Comparison of ENCODE assay signal across 15 cellular contexts in the genomic region with DNA sequence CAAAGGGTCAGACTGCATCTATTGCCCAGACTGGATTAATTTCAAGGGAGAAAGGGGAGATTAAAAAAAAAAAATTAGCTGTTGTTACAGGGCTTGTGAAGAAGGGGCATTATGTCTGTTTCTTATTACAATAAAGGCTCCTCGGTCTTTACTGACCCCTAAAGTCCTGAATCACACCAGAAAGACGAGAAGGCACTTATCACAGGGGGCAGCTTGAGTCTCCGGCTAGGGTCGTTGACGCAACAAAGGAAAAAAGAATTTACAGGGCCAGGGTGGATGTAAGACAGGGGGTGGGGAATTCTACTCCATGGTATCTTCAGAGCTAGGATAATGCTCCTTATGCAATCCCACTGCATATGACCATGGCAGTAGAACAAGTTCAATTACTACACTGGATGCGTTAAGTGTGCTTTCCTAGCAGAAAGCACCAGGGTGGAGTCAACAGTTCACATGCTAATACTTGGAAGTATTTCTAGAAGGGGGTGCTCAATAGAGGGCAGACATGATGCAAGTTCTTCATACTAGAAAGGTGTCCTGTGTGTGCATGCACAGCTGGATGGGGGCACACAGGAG. TPM values are rescaled to one million over a fixed set of nuclear protein-coding genes. Genes with fewer than 3 reads are reported as not detected.
DNase-seq lines count a peak whose midpoint lies in the region; ATAC-seq and TF ChIP-seq lines count a peak whose summit lies in the region.
"Had no signal": no experiment of that assay in that cellular context is flagged by ENCODE, and none has a peak within 500 bp of the region (broad histone marks: within the 10 kb centered on the region; RNA-seq: fewer than 3 reads in every experiment).

No MANE protein-coding gene starts in this region.

- H3K27me3 ChIP-seq in stomach smooth muscle (ENCODE audit: control insufficient read depth in 1 of 2, insufficient read depth in 2 of 2, low read length in 2 of 2): no peaks in the 10 kb centered on the region

- H3K4me1 ChIP-seq in stomach smooth muscle (ENCODE audit: control insufficient read depth, insufficient read depth, low read length): peaks cover 14% of the 10 kb centered on the region

- H3K4me1 Mint-ChIP-seq in activated naive CD4-positive, alpha-beta T cell treated with anti-CD3 and anti-CD28 coated beads, Interleukin-2, amount 50 U/mL, for 24 hours: peaks cover 64% of the 10 kb centered on the region
- H3K4me1 Mint-ChIP-seq in activated B cell treated with CpG ODN at 0.5 μM for 24 hours (peaks cover 5% of the 10 kb centered on the region), immature natural killer cell (peaks cover 22 to 52% of the 10 kb centered on the region in 2 donors)

- peak overlapping the region; percentile 80 for H3K27ac Mint-ChIP-seq in activated naive CD4-positive, alpha-beta T cell treated with anti-CD3 and anti-CD28 coated beads, Interleukin-2, amount 50 U/mL, for 24 hours
- peak overlapping the region; percentile 59 for H3K27ac Mint-ChIP-seq in activated B cell treated with CpG ODN at 0.5 μM for 24 hours
- H3K27ac Mint-ChIP-seq in immature natural killer cell: peak overlapping the region in 4 of 6 donors; percentile 22 to 76 (median 50)

- peak overlapping the region; percentile 60 for H3K27ac ChIP-seq in stomach smooth muscle (ENCODE audit: low read length)

- no peaks in the 10 kb centered on the region for H3K27me3 Mint-ChIP-seq in activated naive CD4-positive, alpha-beta T cell treated with anti-CD3 and anti-CD28 coated beads, Interleukin-2, amount 50 U/mL, for 24 hours
- no peaks in the 10 kb centered on the region for H3K27me3 Mint-ChIP-seq in activated B cell treated with CpG ODN at 0.5 μM for 24 hours
- H3K27me3 Mint-ChIP-seq in immature natural killer cell (ENCODE audit: low read depth in 3 of 3): peaks cover 2 to 3% (median 2%) of the 10 kb centered on the region in 3 donors

- no peak for DNase-seq in activated naive CD4-positive, alpha-beta T cell treated with Interleukin-2 at 50 U/mL for 16 hours
- no peak for DNase-seq in activated B cell treated with CpG ODN at 0.5 μM for 24 hours
- DNase-seq in immature natural killer cell: no peak
- DNase-seq in hypothalamus (lab: John Stamatoyannopoulos, UW): no peak
- no peak for DNase-seq in central memory CD4-positive, alpha-beta T cell
- DNase-seq: AML-193, caudate nucleus, EL, mucosa of descending colon, NCI-H226, small intestine had no signal

- POLR2A ChIA-PET in activated B cell treated with CpG ODN at 0.5 μM for 24 hours (lab: Charles Lee): interaction anchor here (1.5 to 2.2 kb wide), 3 partner anchors 8 to 13 kb away, joined by 4 to 8 read pairs (median 6); no protein-coding TSS in a partner anchor

- peaks cover 69 to 77% of the 10 kb centered on the region in 2 donors for H3K36me3 ChIP-seq in stomach smooth muscle (ENCODE audit: control insufficient read depth in 2 of 2, insufficient read depth in 2 of 2, low read length in 2 of 2)

- no peak overlapping the region for H3K9ac ChIP-seq in stomach smooth muscle (ENCODE audit: low read length in 2 of 2)

- ATAC-seq in activated B cell treated with CpG ODN at 0.5 μM for 24 hours (ENCODE audit: low read depth) (no peak), HG03039 (IDR thresholded peaks at IDR 0.05; ENCODE audit: unreplicated experiment) (no peak)
- ATAC-seq: Panc1 had no signal

- H3K9me3 ChIP-seq in stomach smooth muscle (ENCODE audit: control insufficient read depth in 2 of 2, low read length in 2 of 2): no peaks in the 10 kb centered on the region
- H3K9me3 ChIP-seq: mucosa of descending colon had no signal

- no peaks in the 10 kb centered on the region for H3K9me3 Mint-ChIP-seq in activated naive CD4-positive, alpha-beta T cell treated with anti-CD3 and anti-CD28 coated beads, Interleukin-2, amount 50 U/mL, for 24 hours
- H3K9me3 Mint-ChIP-seq in activated B cell treated with CpG ODN at 0.5 μM for 24 hours (no peaks in the 10 kb centered on the region), immature natural killer cell (no peaks in the 10 kb centered on the region)

- no peak for TF ChIP-seq CTCF in activated B cell treated with CpG ODN at 0.5 μM for 24 hours (IDR thresholded peaks at IDR 0.05)

- H3K36me3 Mint-ChIP-seq in activated naive CD4-positive, alpha-beta T cell treated with anti-CD3 and anti-CD28 coated beads, Interleukin-2, amount 50 U/mL, for 24 hours: peaks cover 28% of the 10 kb centered on the region
- H3K36me3 Mint-ChIP-seq in activated B cell treated with CpG ODN at 0.5 μM for 24 hours (ENCODE audit: low read depth) (peaks cover 92% of the 10 kb centered on the region), immature natural killer cell (peaks cover 17 to 74% (median 53%) of the 10 kb centered on the region in 3 donors)

- intact Hi-C loops in activated B cell treated with CpG ODN at 0.5 μM for 24 hours (cut with micrococcal nuclease): loop anchor here (2.0 kb wide), 1 partner anchor 15 kb away; no protein-coding TSS in a partner anchor

- peak overlapping the region; percentile 20 for H3K4me3 Mint-ChIP-seq in activated naive CD4-positive, alpha-beta T cell treated with anti-CD3 and anti-CD28 coated beads, Interleukin-2, amount 50 U/mL, for 24 hours
- no peak overlapping the region for H3K4me3 Mint-ChIP-seq in activated B cell treated with CpG ODN at 0.5 μM for 24 hours
- no peak overlapping the region for H3K4me3 Mint-ChIP-seq in immature natural killer cell

- CTCF ChIA-PET in activated B cell treated with CpG ODN at 0.5 μM for 24 hours (lab: Charles Lee): interaction anchor here (1.2 kb wide), 1 partner anchor 85 kb away, joined by 3 read pairs; no protein-coding TSS in a partner anchor

- no peak overlapping the region for H3K4me3 ChIP-seq in stomach smooth muscle (ENCODE audit: low read length in 2 of 2)
- H3K4me3 ChIP-seq: mucosa of descending colon had no signal

RNA-seq across cellular contexts. Expression of gene DDX17, which starts 16.5 kb away (rescaled TPM):
- 533 and 612 TPM in 2 replicates for total RNA-seq in activated B cell treated with CpG ODN at 0.5 μM for 24 hours
- 10 to 100 TPM; 25.9 to 59.1 (median 26.9) TPM for polyA plus RNA-seq in immature natural killer cell

RNA-seq across cellular contexts. Expression of gene KDELR3, which starts 21.8 kb away (rescaled TPM):
- total RNA-seq in activated B cell treated with CpG ODN at 0.5 μM for 24 hours: not detected in 2 replicates
- under 1 TPM in 1 of 3 donors, not detected in 2; 0.56 TPM for polyA plus RNA-seq in immature natural killer cell

RNA-seq across cellular contexts. Expression of gene KCNJ4, which starts 34.6 kb away (rescaled TPM):
- not detected in 2 replicates for total RNA-seq in activated B cell treated with CpG ODN at 0.5 μM for 24 hours
- polyA plus RNA-seq in immature natural killer cell: not detected
- total RNA-seq: mucosa of descending colon had no signal
